ENCODE assay signal across 17 cellular contexts in genomic region chr10:126551197-126551596, GRCh38.
DNase-seq lines count a peak whose midpoint lies in the region; ATAC-seq and TF ChIP-seq lines count a peak whose summit lies in the region.
"Had no signal": no experiment of that assay in that cellular context is flagged by ENCODE, and none has a peak within 500 bp of the region (broad histone marks: within the 10 kb centered on the region; RNA-seq: fewer than 3 reads in every experiment).

No MANE protein-coding gene starts in this region.

- CTCF ChIA-PET in activated CD8-positive, alpha-beta memory T cell treated with anti-CD3 and anti-CD28 coated beads, Interleukin-2, amount 10 ng/mL, durations not matched to agents 7 days and 5 days (lab: Charles Lee): no interaction called here

- H3K27ac Mint-ChIP-seq in activated CD8-positive, alpha-beta memory T cell treated with anti-CD3 and anti-CD28 coated beads, Interleukin-2, amount 10 ng/mL, durations not matched to agents 7 days and 5 days: no peak overlapping the region
- H3K27ac Mint-ChIP-seq: CD14-positive monocyte; CD4-positive, alpha-beta memory T cell; H9 had no signal

- ATAC-seq in activated CD8-positive, alpha-beta memory T cell treated with anti-CD3 and anti-CD28 coated beads, Interleukin-2, amount 10 ng/mL, durations not matched to agents 7 days and 5 days: no peak
- ATAC-seq in GM21717 (IDR thresholded peaks at IDR 0.05; ENCODE audit: unreplicated experiment): no peak
- ATAC-seq in HG03342 (IDR thresholded peaks at IDR 0.05; ENCODE audit: unreplicated experiment): no peak
- ATAC-seq: A549 had no signal

- H3K36me3 Mint-ChIP-seq in activated CD8-positive, alpha-beta memory T cell treated with anti-CD3 and anti-CD28 coated beads, Interleukin-2, amount 10 ng/mL, durations not matched to agents 7 days and 5 days: no peaks in the 10 kb centered on the region
- H3K36me3 Mint-ChIP-seq: CD14-positive monocyte; CD4-positive, alpha-beta memory T cell had no signal

- H3K4me3 ChIP-seq in fibroblast of mammary gland (ENCODE audit: control insufficient read depth, low read depth, low read length): no peak overlapping the region
- H3K4me3 ChIP-seq: A549, BLaER1 had no signal

- TF ChIP-seq CTCF in fibroblast of mammary gland (conservative IDR thresholded peaks at IDR 0.05; ENCODE audit: control insufficient read depth, insufficient read depth, low read depth, low read length): no peak

- DNase-seq in NCI-H510A treated with DMSO at 0.1 percent for 48 hours (lab: John Stamatoyannopoulos, UW) (peak; percentile 7), NCI-H510A (lab: John Stamatoyannopoulos, UW) (no peak), fibroblast of mammary gland (ENCODE audit: low read depth) (peak; percentile 30), renal cortical epithelial cell (ENCODE audit: low read depth) (peak; percentile 7)
- no peak for DNase-seq in activated CD8-positive, alpha-beta memory T cell treated with anti-CD3 and anti-CD28 coated beads, Interleukin-2, amount 10 ng/mL, durations not matched to agents 7 days and 5 days
- DNase-seq in stimulated activated naive CD4-positive, alpha-beta T cell (lab: John Stamatoyannopoulos, UW): no peak
- DNase-seq: CD4-positive, alpha-beta memory T cell; DMS153; DMS79; GDM1; GOT3; H9 had no signal

- no peaks in the 10 kb centered on the region for H3K27me3 Mint-ChIP-seq in activated CD8-positive, alpha-beta memory T cell treated with anti-CD3 and anti-CD28 coated beads, Interleukin-2, amount 10 ng/mL, durations not matched to agents 7 days and 5 days
- H3K27me3 Mint-ChIP-seq: CD4-positive, alpha-beta memory T cell had no signal

- H3K4me3 Mint-ChIP-seq in activated CD8-positive, alpha-beta memory T cell treated with anti-CD3 and anti-CD28 coated beads, Interleukin-2, amount 10 ng/mL, durations not matched to agents 7 days and 5 days: no peak overlapping the region
- H3K4me3 Mint-ChIP-seq: CD14-positive monocyte; CD4-positive, alpha-beta memory T cell; H9 had no signal

- peaks cover 5% of the 10 kb centered on the region for H3K9me3 Mint-ChIP-seq in activated CD8-positive, alpha-beta memory T cell treated with anti-CD3 and anti-CD28 coated beads, Interleukin-2, amount 10 ng/mL, durations not matched to agents 7 days and 5 days (ENCODE audit: low read depth)
- H3K9me3 Mint-ChIP-seq: H9 had no signal

- no peaks in the 10 kb centered on the region for H3K4me1 Mint-ChIP-seq in activated CD8-positive, alpha-beta memory T cell treated with anti-CD3 and anti-CD28 coated beads, Interleukin-2, amount 10 ng/mL, durations not matched to agents 7 days and 5 days
- H3K4me1 Mint-ChIP-seq: CD14-positive monocyte; CD4-positive, alpha-beta memory T cell had no signal

Comparison
In these comparisons a context has a peak if more than half of its experiments do, and no peak if none do; other contexts are left out.
1. DNase-seq: peak in NCI-H510A treated with DMSO at 0.1 percent for 48 hours (single experiment), fibroblast of mammary gland (single experiment) and renal cortical epithelial cell (single experiment); none in NCI-H510A (single experiment), activated CD8-positive, alpha-beta memory T cell treated with anti-CD3 and anti-CD28 coated beads, Interleukin-2, amount 10 ng/mL, durations not matched to agents 7 days and 5 days (single experiment) and stimulated activated naive CD4-positive, alpha-beta T cell (0 of 6).